ENCODE assay signal across 8 cellular contexts in genomic region chr16:48537909-48538745, GRCh38.
A peak's percentile ranks its signal among the peaks of the same experiment; 100 is the strongest.
DNase-seq lines count a peak whose midpoint lies in the region; ATAC-seq, FAIRE-seq and TF ChIP-seq lines count a peak whose summit lies in the region.
"Had no signal": no experiment of that assay in that cellular context is flagged by ENCODE, and none has a peak within 500 bp of the region (broad histone marks: within the 10 kb centered on the region; RNA-seq: fewer than 3 reads in every experiment).

No MANE protein-coding gene starts in this region.

- no peak overlapping the region for H3K4me3 Mint-ChIP-seq in activated T-helper 2 cell treated with anti-CD3 and anti-CD28 coated beads, Interferon-gamma antibody, Interleukin-2, Interleukin-4, amounts not matched to agents 10 μg/mL and 5 μg/mL and 100 μg/mL, durations not matched to agents 14 hours and 24 hours and 36 hours (ENCODE audit: low read depth)

- H3K4me3 ChIP-seq in thoracic aorta: no peak overlapping the region

- H3K4me1 ChIP-seq in thoracic aorta (ENCODE audit: control insufficient read depth in 1 of 2, low read depth in 2 of 2): peaks cover 25 to 36% of the 10 kb centered on the region in 2 donors

- ATAC-seq in esophagus mucosa (peak; percentile 35), thoracic aorta (ENCODE audit: insufficient number of reproducible peaks, low FRiP score, low read depth) (no peak)

- peaks cover 9% of the 10 kb centered on the region for H3K4me1 Mint-ChIP-seq in activated T-helper 2 cell treated with anti-CD3 and anti-CD28 coated beads, Interferon-gamma antibody, Interleukin-2, Interleukin-4, amounts not matched to agents 10 μg/mL and 5 μg/mL and 100 μg/mL, durations not matched to agents 14 hours and 24 hours and 36 hours (ENCODE audit: low read depth)

- H3K36me3 ChIP-seq in thoracic aorta: peaks cover 14% of the 10 kb centered on the region

- no peaks in the 10 kb centered on the region for H3K9me3 Mint-ChIP-seq in activated T-helper 2 cell treated with anti-CD3 and anti-CD28 coated beads, Interferon-gamma antibody, Interleukin-2, Interleukin-4, amounts not matched to agents 10 μg/mL and 5 μg/mL and 100 μg/mL, durations not matched to agents 14 hours and 24 hours and 36 hours

- DNase-seq in activated T-helper 2 cell treated with anti-CD3 and anti-CD28 coated beads, Interferon-gamma antibody, Interleukin-2, Interleukin-4, amounts not matched to agents 10 μg/mL and 5 μg/mL and 100 μg/mL, durations not matched to agents 14 hours and 24 hours and 36 hours (ENCODE audit: low spot score): peak; percentile 4
- DNase-seq in midbrain (lab: John Stamatoyannopoulos, UW): peak; percentile 55
- no peak for DNase-seq in thoracic aorta (ENCODE audit: low spot score)
- DNase-seq in stimulated activated CD4-positive, alpha-beta T cell treated with anti-CD3 and anti-CD28 coated beads, Interleukin-1b, Interleukin-23, amount 100 ng/mL, for 48 hours: no peak
- no peak for DNase-seq in NCI-H146 treated with DMSO at 0.1 percent for 48 hours (lab: John Stamatoyannopoulos, UW; ENCODE audit: unreplicated experiment)
- DNase-seq in H54 (ENCODE audit: insufficient read length, low spot score): no peak
- DNase-seq: NCI-H226 had no signal

- no peak for TF ChIP-seq CTCF in thoracic aorta (IDR thresholded peaks at IDR 0.05)

- no peaks in the 10 kb centered on the region for H3K9me3 ChIP-seq in thoracic aorta

- H3K36me3 Mint-ChIP-seq in activated T-helper 2 cell treated with anti-CD3 and anti-CD28 coated beads, Interferon-gamma antibody, Interleukin-2, Interleukin-4, amounts not matched to agents 10 μg/mL and 5 μg/mL and 100 μg/mL, durations not matched to agents 14 hours and 24 hours and 36 hours (ENCODE audit: low read depth): peaks cover 35% of the 10 kb centered on the region

- no peak overlapping the region for H3K27ac Mint-ChIP-seq in activated T-helper 2 cell treated with anti-CD3 and anti-CD28 coated beads, Interferon-gamma antibody, Interleukin-2, Interleukin-4, amounts not matched to agents 10 μg/mL and 5 μg/mL and 100 μg/mL, durations not matched to agents 14 hours and 24 hours and 36 hours

- no peak for TF ChIP-seq POLR2A in H54 (IDR thresholded peaks at IDR 0.05; ENCODE audit: low read depth, low read length)

- no peak for FAIRE-seq in H54 (lab: Jason Lieb, UNC)

- H3K27me3 ChIP-seq in thoracic aorta (replicated peaks; ENCODE audit: insufficient read depth): no peaks in the 10 kb centered on the region

- intact Hi-C loops in activated T-helper 2 cell treated with anti-CD3 and anti-CD28 coated beads, Interferon-gamma antibody, Interleukin-2, Interleukin-4, amounts not matched to agents 10 μg/mL and 5 μg/mL and 100 μg/mL, durations not matched to agents 14 hours and 24 hours and 36 hours (cut with micrococcal nuclease): no loop called here

- H3K27ac ChIP-seq in thoracic aorta: peak overlapping the region; percentile 1 to 85

- no peaks in the 10 kb centered on the region for H3K27me3 Mint-ChIP-seq in activated T-helper 2 cell treated with anti-CD3 and anti-CD28 coated beads, Interferon-gamma antibody, Interleukin-2, Interleukin-4, amounts not matched to agents 10 μg/mL and 5 μg/mL and 100 μg/mL, durations not matched to agents 14 hours and 24 hours and 36 hours (ENCODE audit: low read depth)

Comparison
In these comparisons a context has a peak if more than half of its experiments do, and no peak if none do; other contexts are left out.
1. DNase-seq: peak in activated T-helper 2 cell treated with anti-CD3 and anti-CD28 coated beads, Interferon-gamma antibody, Interleukin-2, Interleukin-4, amounts not matched to agents 10 μg/mL and 5 μg/mL and 100 μg/mL, durations not matched to agents 14 hours and 24 hours and 36 hours (single experiment) and midbrain (single experiment); none in thoracic aorta (single experiment), stimulated activated CD4-positive, alpha-beta T cell treated with anti-CD3 and anti-CD28 coated beads, Interleukin-1b, Interleukin-23, amount 100 ng/mL, for 48 hours (single experiment), NCI-H146 treated with DMSO at 0.1 percent for 48 hours (single experiment) and H54 (single experiment).